ENCODE assay signal across 2 cellular contexts in the genomic region with DNA sequence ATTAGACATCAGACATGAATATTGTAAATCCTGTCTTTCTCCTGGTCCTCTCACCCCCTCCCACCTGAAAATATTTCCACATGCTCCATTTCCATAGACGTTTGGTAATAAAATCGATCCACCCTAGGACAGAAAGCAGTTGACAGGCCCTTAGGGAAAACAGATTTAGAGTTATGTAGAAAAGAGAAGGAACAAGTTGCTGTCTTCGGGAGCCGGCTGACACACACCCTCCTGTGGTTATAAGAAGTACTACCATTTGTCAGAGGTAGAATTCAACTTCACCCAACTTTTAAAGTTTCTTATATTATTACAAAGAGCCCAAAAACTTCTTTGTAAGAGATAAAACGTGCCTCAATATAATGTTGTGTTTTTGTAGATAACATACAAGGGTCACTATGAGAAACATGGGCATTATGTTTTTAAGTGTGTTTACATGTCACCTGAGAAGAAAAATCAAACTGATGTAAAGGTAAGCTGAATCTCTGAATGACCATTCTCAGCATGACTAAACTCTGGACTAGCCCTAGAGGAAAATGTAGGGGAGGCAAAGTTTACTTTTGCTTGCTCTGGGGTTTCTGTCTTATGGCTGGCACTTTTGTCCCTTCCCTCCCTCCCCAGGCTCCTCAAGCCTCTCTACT.
TF ChIP-seq lines count a peak whose summit lies in the region.

No MANE protein-coding gene starts in this region.

TF ChIP-seq in IMR-90, 13 proteins besides CTCF, POLR2A, EP300 and RAD21:
- TF ChIP-seq RCOR1 (IDR thresholded peaks at IDR 0.05; ENCODE audit: insufficient replicate concordance, low read length) = no peak
- TF ChIP-seq FOS (IDR thresholded peaks at IDR 0.05; ENCODE audit: low read depth, low read length) = 0 out of 2 replicates have a peak, but pooled peaks have one; percentile 2
- TF ChIP-seq SMC3 (IDR thresholded peaks at IDR 0.05; ENCODE audit: low read depth, low read length) = peak; percentile 78
- no peak for TF ChIP-seq CEBPB (IDR thresholded peaks at IDR 0.05; ENCODE audit: low read depth, low read length)

TF ChIP-seq in WTC11, 78 proteins besides CTCF, POLR2A, EP300 and RAD21:
- TF ChIP-seq FOXJ3 (CRISPR knock-in tag; IDR thresholded peaks at IDR 0.05; ENCODE audit: borderline replicate concordance) = no peak
- no peak for TF ChIP-seq NFE2L1 (CRISPR knock-in tag; IDR thresholded peaks at IDR 0.05)
- no peak for TF ChIP-seq ZNF138 (CRISPR knock-in tag; conservative IDR thresholded peaks at IDR 0.05)
- TF ChIP-seq, protein P1, sequence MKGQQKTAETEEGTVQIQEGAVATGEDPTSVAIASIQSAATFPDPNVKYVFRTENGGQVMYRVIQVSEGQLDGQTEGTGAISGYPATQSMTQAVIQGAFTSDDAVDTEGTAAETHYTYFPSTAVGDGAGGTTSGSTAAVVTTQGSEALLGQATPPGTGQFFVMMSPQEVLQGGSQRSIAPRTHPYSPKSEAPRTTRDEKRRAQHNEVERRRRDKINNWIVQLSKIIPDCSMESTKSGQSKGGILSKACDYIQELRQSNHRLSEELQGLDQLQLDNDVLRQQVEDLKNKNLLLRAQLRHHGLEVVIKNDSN (CRISPR knock-in tag; IDR thresholded peaks at IDR 0.05) = no peak
- TF ChIP-seq, protein P2, sequence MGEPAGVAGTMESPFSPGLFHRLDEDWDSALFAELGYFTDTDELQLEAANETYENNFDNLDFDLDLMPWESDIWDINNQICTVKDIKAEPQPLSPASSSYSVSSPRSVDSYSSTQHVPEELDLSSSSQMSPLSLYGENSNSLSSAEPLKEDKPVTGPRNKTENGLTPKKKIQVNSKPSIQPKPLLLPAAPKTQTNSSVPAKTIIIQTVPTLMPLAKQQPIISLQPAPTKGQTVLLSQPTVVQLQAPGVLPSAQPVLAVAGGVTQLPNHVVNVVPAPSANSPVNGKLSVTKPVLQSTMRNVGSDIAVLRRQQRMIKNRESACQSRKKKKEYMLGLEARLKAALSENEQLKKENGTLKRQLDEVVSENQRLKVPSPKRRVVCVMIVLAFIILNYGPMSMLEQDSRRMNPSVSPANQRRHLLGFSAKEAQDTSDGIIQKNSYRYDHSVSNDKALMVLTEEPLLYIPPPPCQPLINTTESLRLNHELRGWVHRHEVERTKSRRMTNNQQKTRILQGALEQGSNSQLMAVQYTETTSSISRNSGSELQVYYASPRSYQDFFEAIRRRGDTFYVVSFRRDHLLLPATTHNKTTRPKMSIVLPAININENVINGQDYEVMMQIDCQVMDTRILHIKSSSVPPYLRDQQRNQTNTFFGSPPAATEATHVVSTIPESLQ (CRISPR knock-in tag; IDR thresholded peaks at IDR 0.05) = no peak
- TF ChIP-seq MYBL2 (CRISPR knock-in tag; IDR thresholded peaks at IDR 0.05) = no peak
- TF ChIP-seq, protein P3, sequence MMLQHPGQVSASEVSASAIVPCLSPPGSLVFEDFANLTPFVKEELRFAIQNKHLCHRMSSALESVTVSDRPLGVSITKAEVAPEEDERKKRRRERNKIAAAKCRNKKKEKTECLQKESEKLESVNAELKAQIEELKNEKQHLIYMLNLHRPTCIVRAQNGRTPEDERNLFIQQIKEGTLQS (CRISPR knock-in tag; conservative IDR thresholded peaks at IDR 0.05) = no peak
- TF ChIP-seq GTF2I (CRISPR knock-in tag; conservative IDR thresholded peaks at IDR 0.05) = no peak
- TF ChIP-seq ZBTB21 (CRISPR knock-in tag; IDR thresholded peaks at IDR 0.05; ENCODE audit: borderline replicate concordance) = no peak
- no peak for TF ChIP-seq ZNF671 (CRISPR knock-in tag; IDR thresholded peaks at IDR 0.05)
- no peak for TF ChIP-seq IRF2 (CRISPR knock-in tag; IDR thresholded peaks at IDR 0.05; ENCODE audit: borderline replicate concordance, low read depth)
- no peak for TF ChIP-seq ZNF263 (CRISPR knock-in tag; IDR thresholded peaks at IDR 0.05; ENCODE audit: low read depth)
